In the genomic region with DNA sequence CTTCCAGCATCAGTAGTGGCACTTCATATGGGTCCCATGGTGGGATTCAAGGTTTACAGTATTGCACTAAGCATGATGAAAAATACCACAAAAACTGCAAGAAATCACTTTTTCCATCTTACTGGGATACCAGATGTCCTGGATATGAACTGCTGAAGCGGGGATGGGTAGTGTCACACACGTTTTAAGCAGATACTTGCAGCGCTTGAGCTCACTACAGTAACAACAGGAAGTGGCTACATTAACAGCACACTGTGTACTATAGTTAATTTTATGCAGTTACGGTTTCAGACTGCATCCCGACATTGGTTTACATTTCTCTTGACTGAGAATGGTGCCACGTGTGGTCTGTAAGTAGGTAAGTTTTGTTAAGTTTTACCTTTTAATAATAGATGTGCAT, we compare ENCODE assay signal across 9 cellular contexts. TPM values are rescaled to one million over a fixed set of nuclear protein-coding genes. Genes with fewer than 3 reads are reported as not detected.
DNase-seq lines count a peak whose midpoint lies in the region; ATAC-seq, FAIRE-seq and TF ChIP-seq lines count a peak whose summit lies in the region.
"Had no signal": no experiment of that assay in that cellular context is flagged by ENCODE, and none has a peak within 500 bp of the region (broad histone marks: within the 10 kb centered on the region; RNA-seq: fewer than 3 reads in every experiment).

No MANE protein-coding gene starts in this region.

- no peaks in the 10 kb centered on the region for H3K27me3 ChIP-seq in CD4-positive, alpha-beta T cell (ENCODE audit: control insufficient read depth, insufficient read depth, low read length)
- H3K27me3 ChIP-seq in H1 (replicated peaks in 1 of 4; ENCODE audit: control insufficient read depth in 3 of 4, extremely low read depth in 1 of 4, insufficient read depth in 3 of 4, low read length in 3 of 4), result no peaks in the 10 kb centered on the region

- no peak overlapping the region for H3K4me3 ChIP-seq in H1 (ENCODE audit: extremely low read depth in 1 of 4, insufficient read depth in 2 of 4, low read depth in 3 of 4, low read length in 4 of 4)

- peak overlapping the region; percentile 92 for H3K4me3 Mint-ChIP-seq in CD4-positive, alpha-beta T cell

- H2BK120ac ChIP-seq in H1 (replicated peaks; ENCODE audit: low read depth, low read length), result no peak overlapping the region

- H3K18ac ChIP-seq in H1 (ENCODE audit: extremely low read depth, low read length), result no peak overlapping the region

- no peak for FAIRE-seq in H1 (lab: Jason Lieb, UNC)

- H4K91ac ChIP-seq in H1 (replicated peaks; ENCODE audit: insufficient read length, low read length), result no peak overlapping the region

- peak in 4 of 10 experiments; percentile 23 to 52 (median 42) for DNase-seq in CD4-positive, alpha-beta T cell
- no peak for DNase-seq in H1 (ENCODE audit: low read depth in 1 of 2, low spot score in 2 of 2)
- DNase-seq in NCI-H510A treated with DMSO at 0.1 percent for 48 hours (lab: John Stamatoyannopoulos, UW), result no peak
- DNase-seq in NCI-H2171 treated with DMSO at 0.1 percent for 48 hours (lab: John Stamatoyannopoulos, UW), result no peak
- no peak for DNase-seq in HuH-7.5 (ENCODE audit: low spot score)
- DNase-seq: retina had no signal

- H2AFZ ChIP-seq in H1 (ENCODE audit: low read length), result no peak overlapping the region

- H2AK5ac ChIP-seq in H1 (ENCODE audit: low read depth, low read length), result no peak overlapping the region

- H3K27me3 Mint-ChIP-seq in CD4-positive, alpha-beta T cell, result no peaks in the 10 kb centered on the region

- no peak overlapping the region for H3K56ac ChIP-seq in H1 (replicated peaks; ENCODE audit: insufficient read length, low read depth, low read length)

- H3K9me3 ChIP-seq in CD4-positive, alpha-beta T cell (ENCODE audit: control insufficient read depth, low read length), result no peaks in the 10 kb centered on the region
- no peaks in the 10 kb centered on the region for H3K9me3 ChIP-seq in H1 (ENCODE audit: insufficient read depth in 2 of 2, low read depth in 1 of 2, low read length in 1 of 2)

- H3K27ac ChIP-seq in CD4-positive, alpha-beta T cell (ENCODE audit: low read depth, low read length), result peak overlapping the region; percentile 100
- no peak overlapping the region for H3K27ac ChIP-seq in H1 (ENCODE audit: low read depth, low read length)

- H2BK5ac ChIP-seq in H1 (ENCODE audit: low read depth, low read length), result no peak overlapping the region

- no peak overlapping the region for H4K8ac ChIP-seq in H1 (ENCODE audit: extremely low read depth, insufficient read depth, low read length)

- no peak overlapping the region; a peak in 1 of 4 replicates for H3K4me2 ChIP-seq in H1 (ENCODE audit: insufficient read depth in 1 of 2, low read depth in 2 of 2, low read length in 2 of 2)

- CTCF ChIA-PET in CD4-positive, alpha-beta T cell (lab: Charles Lee), result interaction anchor here (1.2 to 3.9 kb wide), 4 partner anchors 8 to 269 kb away, joined by 3 to 36 read pairs (median 4); no protein-coding TSS in a partner anchor
- CTCF ChIA-PET in H1 (lab: Charles Lee; ENCODE audit: partially characterized antibody), result interaction anchor here (1.0 to 2.2 kb wide), 6 partner anchors 10 to 183 kb away, joined by 3 to 8 read pairs (median 4); no protein-coding TSS in a partner anchor

- POLR2A ChIA-PET in CD4-positive, alpha-beta T cell (lab: Charles Lee), result interaction anchor here (1.2 to 3.9 kb wide), 10 partner anchors 12 to 453 kb away, joined by 4 to 42 read pairs (median 10); a partner anchor contains a TSS
- POLR2A ChIA-PET in H1 (lab: Charles Lee; ENCODE audit: partially characterized antibody), result interaction anchor here (0.9 to 5.9 kb wide), 8 partner anchors 10 to 172 kb away, joined by 3 to 52 read pairs (median 5); a partner anchor contains a TSS

- peaks cover 96% of the 10 kb centered on the region for H3K4me1 Mint-ChIP-seq in CD4-positive, alpha-beta T cell (ENCODE audit: low read depth)

- intact Hi-C loops in CD4-positive, alpha-beta T cell (cut with DNase I, micrococcal nuclease), result loop anchor here in 1 of 2 experiments (1.0 kb wide), 1 partner anchor 8 kb away; no protein-coding TSS in a partner anchor

- H2BK12ac ChIP-seq in H1 (ENCODE audit: low read depth, low read length), result no peak overlapping the region

- H3K79me1 ChIP-seq in H1 (ENCODE audit: low read depth, low read length), result peaks cover 11% of the 10 kb centered on the region; the same call in 1 of the 2 replicates

- WGBS in H1 (ENCODE audit: extremely low coverage in 1 of 2, insufficient coverage in 1 of 2, insufficient read length in 1 of 2, insufficient replicate concordance in 2 of 2, low coverage in 1 of 2, low lambda C conversion rate in 2 of 2, missing lambda C conversion rate in 1 of 2), 2 experiments, result 91% methylated on average over 6 of the region's 6 CpGs; no CpG with 5 or more reads in 1 of the 2 experiments

- H3K36me3 ChIP-seq in H1 (ENCODE audit: control insufficient read depth in 2 of 4, insufficient read depth in 4 of 4, low read length in 3 of 4), result peaks cover 17 to 40% (median 21%) of the 10 kb centered on the region in 4 experiments

- no peak overlapping the region for H2BK20ac ChIP-seq in H1 (ENCODE audit: low read length)

- H3K23me2 ChIP-seq in H1 (ENCODE audit: low read depth, low read length), result no peaks in the 10 kb centered on the region

- peak overlapping the region; percentile 95 for H3K27ac Mint-ChIP-seq in CD4-positive, alpha-beta T cell

- TF ChIP-seq POLR2A in H1 (IDR thresholded peaks at IDR 0.05; ENCODE audit: control extremely low read depth in 1 of 2, low read depth in 2 of 2, low read length in 2 of 2), result no peak; a peak in 1 of 3 replicates

- no peak overlapping the region for H2BK15ac ChIP-seq in H1 (ENCODE audit: low read length)

- H3K9ac ChIP-seq in H1 (replicated peaks in 1 of 4; ENCODE audit: extremely low read depth in 1 of 4, low read depth in 3 of 4, low read length in 3 of 4), result no peak overlapping the region

- H3K14ac ChIP-seq in H1 (ENCODE audit: insufficient read length), result no peak overlapping the region

- TF ChIP-seq CTCF in CD4-positive, alpha-beta T cell (IDR thresholded peaks at IDR 0.05), result no peak
- no peak for TF ChIP-seq CTCF in H1 (IDR thresholded peaks at IDR 0.05; ENCODE audit: control extremely low read depth in 1 of 3, insufficient read depth in 1 of 3, low read depth in 1 of 3, low read length in 3 of 3)

- no peak for TF ChIP-seq EP300 in H1 (IDR thresholded peaks at IDR 0.05; ENCODE audit: borderline replicate concordance in 1 of 2, low read depth in 2 of 2, low read length in 2 of 2)

- no peak for TF ChIP-seq RAD21 in H1 (IDR thresholded peaks at IDR 0.05 in 1 of 2, conservative IDR thresholded peaks at IDR 0.05 in 1 of 2; ENCODE audit: low read depth in 2 of 2, low read length in 2 of 2)

- no peaks in the 10 kb centered on the region for H3K79me2 ChIP-seq in H1 (ENCODE audit: control insufficient read depth in 1 of 2, insufficient read depth in 2 of 2, low read length in 2 of 2)

- no peaks in the 10 kb centered on the region for H3K9me3 Mint-ChIP-seq in CD4-positive, alpha-beta T cell

- no peak overlapping the region for H3K23ac ChIP-seq in H1 (ENCODE audit: insufficient read length)

- ATAC-seq in CD4-positive, alpha-beta T cell (ENCODE audit: poor library complexity), result peak; percentile 41
- ATAC-seq in GM19468 (IDR thresholded peaks at IDR 0.05; ENCODE audit: extremely low read depth, unreplicated experiment) (peak; percentile 26), HG03521 (IDR thresholded peaks at IDR 0.05; ENCODE audit: unreplicated experiment) (peak; percentile 27), HG03439 (IDR thresholded peaks at IDR 0.05; ENCODE audit: unreplicated experiment) (no peak)

- H3K4me1 ChIP-seq in H1 (replicated peaks in 1 of 4; ENCODE audit: control insufficient read depth in 3 of 4, insufficient read depth in 4 of 4, low read length in 3 of 4), result peaks cover 5 to 19% (median 16%) of the 10 kb centered on the region in 4 experiments

- no peak overlapping the region for H3K4ac ChIP-seq in H1 (replicated peaks; ENCODE audit: insufficient read length, low read depth, low read length)

- H4K5ac ChIP-seq in H1 (ENCODE audit: insufficient read length, low read depth, low read length), result no peak overlapping the region

- H3K36me3 Mint-ChIP-seq in CD4-positive, alpha-beta T cell (ENCODE audit: low read depth), result peaks cover 61% of the 10 kb centered on the region

- peaks cover 16 to 17% of the 10 kb centered on the region in 2 experiments for H4K20me1 ChIP-seq in H1 (replicated peaks in 1 of 2; ENCODE audit: control insufficient read depth in 1 of 2, insufficient read depth in 2 of 2, low read length in 2 of 2)

TF ChIP-seq in H1, 55 proteins besides CTCF, POLR2A, EP300 and RAD21:
- TF ChIP-seq POLR2AphosphoS5 (IDR thresholded peaks at IDR 0.05; ENCODE audit: low read depth, low read length) (0 out of 2 replicates have a peak, but pooled peaks have one; percentile 49), CEBPB (IDR thresholded peaks at IDR 0.05; ENCODE audit: low read depth, low read length) (no peak), SIN3A (conservative IDR thresholded peaks at IDR 0.05 in 1 of 2, IDR thresholded peaks at IDR 0.05 in 1 of 2; ENCODE audit: low read depth in 1 of 2, low read length in 2 of 2) (no peak), KDM4A (IDR thresholded peaks at IDR 0.05; ENCODE audit: low read depth, low read length, severe bottlenecking) (no peak)

RNA-seq across cellular contexts. Expression of a gene that starts 3.5 kb away (rescaled TPM):
- total RNA-seq in CD4-positive, alpha-beta T cell, result 100 to 1,000 TPM; 152 to 157 TPM
- 2.9 and 4.0 TPM in 2 replicates for total RNA-seq in H1 (2021; fragmentation: NEBNext Ultra II Directional; extraction: Animal tissue kit (Norgen Biotek cat#: 25700))
- polyA plus RNA-seq in H1 (2011; rRNA removed), result 5.0 and 5.2 TPM in 2 replicates
- 5.5 TPM for polyA plus RNA-seq in H1 (2011; cell fraction: cytosol; rRNA removed)
- 6.6 TPM for polyA plus RNA-seq in H1 (2011; cell fraction: nucleus; rRNA removed)
- 2.5 to 5.7 TPM (median 4.1 TPM) in 4 replicates for polyA plus RNA-seq in H1 (2012, experiment 1 of 2)
- 3.0 TPM for polyA plus RNA-seq in H1 (2012, experiment 2 of 2)
- 3.1 TPM for polyA plus RNA-seq in H1 (2013, experiment 1 of 2)
- polyA plus RNA-seq in H1 (2013, experiment 2 of 2), result 2.1 TPM
- polyA minus RNA-seq in H1 (2011; rRNA and poly(A)+ RNA removed), result 1.8 and 2.0 TPM in 2 replicates
- 0.81 TPM for polyA minus RNA-seq in H1 (2011; cell fraction: cytosol; rRNA and poly(A)+ RNA removed)
- polyA minus RNA-seq in H1 (2011; cell fraction: nucleus; rRNA and poly(A)+ RNA removed), result 3.0 TPM

RNA-seq across cellular contexts. Expression of a gene that starts 14.2 kb away (rescaled TPM):
- total RNA-seq in CD4-positive, alpha-beta T cell, result 10 to 100 TPM; 40.7 to 43.7 TPM
- total RNA-seq in H1 (2021; fragmentation: NEBNext Ultra II Directional; extraction: Animal tissue kit (Norgen Biotek cat#: 25700)), result 122 and 125 TPM in 2 replicates
- polyA plus RNA-seq in H1 (2011; rRNA removed), result 112 and 167 TPM in 2 replicates
- polyA plus RNA-seq in H1 (2011; cell fraction: cytosol; rRNA removed), result 150 TPM
- polyA plus RNA-seq in H1 (2011; cell fraction: nucleus; rRNA removed), result 209 TPM
- 89.9 to 128 TPM (median 107 TPM) in 4 replicates for polyA plus RNA-seq in H1 (2012, experiment 1 of 2)
- 126 TPM for polyA plus RNA-seq in H1 (2012, experiment 2 of 2)
- polyA plus RNA-seq in H1 (2013, experiment 1 of 2), result 61.5 TPM
- polyA plus RNA-seq in H1 (2013, experiment 2 of 2), result 61.2 TPM
- 157 and 180 TPM in 2 replicates for polyA minus RNA-seq in H1 (2011; rRNA and poly(A)+ RNA removed)
- polyA minus RNA-seq in H1 (2011; cell fraction: cytosol; rRNA and poly(A)+ RNA removed), result 130 TPM
- 229 TPM for polyA minus RNA-seq in H1 (2011; cell fraction: nucleus; rRNA and poly(A)+ RNA removed)

Comparison
In these comparisons a context has a peak if more than half of its experiments do, and no peak if none do; other contexts are left out.
1. RNA of a gene that starts 3.5 kb away (total RNA-seq): 152 to 157 TPM in CD4-positive, alpha-beta T cell; 2.9 to 4.0 TPM in H1; every median in the first group is over 10 times any median in the second.